In genomic region chr5:112772095-112772494, GRCh38 we compare ENCODE assay signal across 20 cellular contexts. TPM values are rescaled to one million over a fixed set of nuclear protein-coding genes. Genes with fewer than 3 reads are reported as not detected.
DNase-seq lines count a peak whose midpoint lies in the region; ATAC-seq, FAIRE-seq and TF ChIP-seq lines count a peak whose summit lies in the region.
"Had no signal": no experiment of that assay in that cellular context is flagged by ENCODE, and none has a peak within 500 bp of the region (broad histone marks: within the 10 kb centered on the region; RNA-seq: fewer than 3 reads in every experiment).

No MANE protein-coding gene starts in this region.

- peak; percentile 100 for ATAC-seq in left colon
- ATAC-seq in HG02970 (IDR thresholded peaks at IDR 0.05; ENCODE audit: low FRiP score, unreplicated experiment), result no peak
- no peak for ATAC-seq in HG03342 (IDR thresholded peaks at IDR 0.05; ENCODE audit: unreplicated experiment)
- ATAC-seq: effector memory CD8-positive, alpha-beta T cell; left cardiac atrium had no signal

- H3K9me3 ChIP-seq in left ventricle myocardium inferior (replicated peaks), result no peaks in the 10 kb centered on the region

- H3K36me3 ChIP-seq in bronchial epithelial cell (ENCODE audit: control insufficient read depth, insufficient read depth, low read length), result no peaks in the 10 kb centered on the region
- peaks cover 84% of the 10 kb centered on the region for H3K36me3 ChIP-seq in left ventricle myocardium inferior

- FAIRE-seq in bronchial epithelial cell (lab: Jason Lieb, UNC), result no peak
- FAIRE-seq: H54, urothelium cell line had no signal

- no peak overlapping the region for H3K4me3 ChIP-seq in bronchial epithelial cell (ENCODE audit: low read depth, low read length)
- no peak overlapping the region for H3K4me3 ChIP-seq in left ventricle myocardium inferior

- H3K4me3 Mint-ChIP-seq in HFFc6, result no peak overlapping the region
- H3K4me3 Mint-ChIP-seq: activated CD4-positive, alpha-beta memory T cell treated with anti-CD3 and anti-CD28 coated beads for 36 hours; central memory CD8-positive, alpha-beta T cell; effector memory CD8-positive, alpha-beta T cell had no signal

- H3K27me3 ChIP-seq in bronchial epithelial cell (ENCODE audit: control insufficient read depth, insufficient read depth, low read length) (no peaks in the 10 kb centered on the region), left ventricle myocardium inferior (ENCODE audit: low read depth) (no peaks in the 10 kb centered on the region)

- H3K4me1 Mint-ChIP-seq in HFFc6 (ENCODE audit: low read depth), result peaks cover 32% of the 10 kb centered on the region
- H3K4me1 Mint-ChIP-seq: central memory CD8-positive, alpha-beta T cell had no signal

- no peaks in the 10 kb centered on the region for H3K9me3 Mint-ChIP-seq in HFFc6
- H3K9me3 Mint-ChIP-seq: activated CD4-positive, alpha-beta memory T cell treated with anti-CD3 and anti-CD28 coated beads for 36 hours; central memory CD8-positive, alpha-beta T cell; effector memory CD8-positive, alpha-beta T cell had no signal

- intact Hi-C loops in left colon (cut with DNase I, micrococcal nuclease) (no loop called here), left ventricle myocardium inferior (cut with micrococcal nuclease) (no loop called here)

- peaks cover 12% of the 10 kb centered on the region; the same call in 1 of the 2 replicates for H3K36me3 Mint-ChIP-seq in HFFc6 (ENCODE audit: low read depth)

- no peaks in the 10 kb centered on the region for H3K4me1 ChIP-seq in left ventricle myocardium inferior

- peaks cover 2% of the 10 kb centered on the region; the same call in 1 of the 2 replicates for H3K27me3 Mint-ChIP-seq in HFFc6 (ENCODE audit: insufficient read depth)
- H3K27me3 Mint-ChIP-seq: activated CD4-positive, alpha-beta memory T cell treated with anti-CD3 and anti-CD28 coated beads for 36 hours; central memory CD8-positive, alpha-beta T cell; effector memory CD8-positive, alpha-beta T cell had no signal

- DNase-seq in AG08395 (ENCODE audit: low spot score), result peak; percentile 12
- DNase-seq in HFFc6, result peak; percentile 28
- DNase-seq in bronchial epithelial cell (ENCODE audit: low read depth), result peak; percentile 7
- DNase-seq in left colon, result no peak
- DNase-seq in left ventricle myocardium inferior, result no peak
- no peak for DNase-seq in mucosa of gallbladder (ENCODE audit: low spot score)
- DNase-seq: activated CD4-positive, alpha-beta memory T cell treated with anti-CD3 and anti-CD28 coated beads for 36 hours; COR-L47; effector memory CD8-positive, alpha-beta T cell; left cardiac atrium; MV-4-11; NCI-H2029; NCI-H446; stimulated activated naive CD4-positive, alpha-beta T cell treated with Interleukin-2 at 50 U/mL for 16 hours; T-helper 1 cell had no signal

- no peak overlapping the region for H3K27ac ChIP-seq in left ventricle myocardium inferior (replicated peaks)

- TF ChIP-seq CTCF in HFFc6 (IDR thresholded peaks at IDR 0.05) (no peak), bronchial epithelial cell (IDR thresholded peaks at IDR 0.05; ENCODE audit: insufficient read depth, low read length, severe bottlenecking) (no peak), left ventricle myocardium inferior (IDR thresholded peaks at IDR 0.05; ENCODE audit: borderline replicate concordance) (no peak)

- peak overlapping the region; percentile 56 for H3K27ac Mint-ChIP-seq in HFFc6
- H3K27ac Mint-ChIP-seq: activated CD4-positive, alpha-beta memory T cell treated with anti-CD3 and anti-CD28 coated beads for 36 hours; effector memory CD8-positive, alpha-beta T cell had no signal

RNA-seq across cellular contexts. Expression of gene APC, which starts 34.4 kb away (rescaled TPM):
- 10 to 100 TPM; 51.9 to 69.2 (median 53.9) TPM for total RNA-seq in HFFc6 (2021; fragmentation: NEBNext Ultra II Directional; extraction: Animal tissue kit (Norgen Biotek cat#: 25700))
- total RNA-seq in bronchial epithelial cell (33.7 and 37.1 TPM in 2 replicates), left colon (10 to 100 TPM; 48.0 to 52.9 TPM), left ventricle myocardium inferior (33.4 TPM), mucosa of gallbladder (39.1 TPM)

Comparison
In these comparisons a context has a peak if more than half of its experiments do, and no peak if none do; other contexts are left out.
1. DNase-seq: peak in AG08395 (single experiment), HFFc6 (single experiment) and bronchial epithelial cell (single experiment); none in left colon (0 of 2), left ventricle myocardium inferior (single experiment) and mucosa of gallbladder (single experiment).